ENCODE assay signal across 25 cellular contexts in genomic region chr1:219961684-219962083, GRCh38. TPM values are rescaled to one million over a fixed set of nuclear protein-coding genes. Genes with fewer than 3 reads are reported as not detected.
"Had no signal": no experiment of that assay in that cellular context is flagged by ENCODE, and none has a peak within 500 bp of the region (broad histone marks: within the 10 kb centered on the region; RNA-seq: fewer than 3 reads in every experiment).

No MANE protein-coding gene starts in this region.

- H3K27me3 Mint-ChIP-seq: naive thymus-derived CD4-positive, alpha-beta T cell; stimulated activated naive CD8-positive, alpha-beta T cell treated with anti-CD3 and anti-CD28 coated beads, Interleukin-15, Interleukin-2, amounts not matched to agents 100 ng/mL and 50 ng/mL, for 24 hours had no signal

- H3K9me3 Mint-ChIP-seq: naive thymus-derived CD4-positive, alpha-beta T cell; stimulated activated effector memory CD8-positive, alpha-beta T cell treated with anti-CD3 and anti-CD28 coated beads, Interleukin-12 subunit alpha, Interleukin-12 subunit beta, amount 100 ng/mL, for 72 hours; stimulated activated naive CD8-positive, alpha-beta T cell treated with anti-CD3 and anti-CD28 coated beads, Interleukin-15, Interleukin-2, amounts not matched to agents 100 ng/mL and 50 ng/mL, for 24 hours had no signal

- H3K36me3 Mint-ChIP-seq: naive thymus-derived CD4-positive, alpha-beta T cell had no signal

- H3K27ac Mint-ChIP-seq: naive thymus-derived CD4-positive, alpha-beta T cell; stimulated activated effector memory CD8-positive, alpha-beta T cell treated with anti-CD3 and anti-CD28 coated beads, Interleukin-12 subunit alpha, Interleukin-12 subunit beta, amount 100 ng/mL, for 72 hours; stimulated activated naive CD8-positive, alpha-beta T cell treated with anti-CD3 and anti-CD28 coated beads, Interleukin-15, Interleukin-2, amounts not matched to agents 100 ng/mL and 50 ng/mL, for 24 hours had no signal

- H3K27me3 ChIP-seq: dorsolateral prefrontal cortex, esophagus muscularis mucosa, gastrocnemius medialis, heart right ventricle, right lobe of liver, testis, tibial nerve, upper lobe of right lung, vagina had no signal

- ATAC-seq: gastrocnemius medialis; heart right ventricle; left lobe of liver; naive thymus-derived CD4-positive, alpha-beta T cell; psoas muscle; right lobe of liver; stimulated activated effector memory CD8-positive, alpha-beta T cell treated with anti-CD3 and anti-CD28 coated beads, Interleukin-12 subunit alpha, Interleukin-12 subunit beta, amount 100 ng/mL, for 72 hours; upper lobe of right lung had no signal

- H3K4me1 ChIP-seq: esophagus muscularis mucosa, gastrocnemius medialis, heart right ventricle, psoas muscle, testis, tibial nerve, upper lobe of right lung, vagina had no signal

- DNase-seq: dorsolateral prefrontal cortex; effector CD8-positive, alpha-beta T cell; gastrocnemius medialis; heart right ventricle; hypothalamus; kidney glomerular epithelial cell; mammary epithelial cell; naive thymus-derived CD4-positive, alpha-beta T cell; psoas muscle; retina; right lobe of liver; stimulated activated CD4-positive, alpha-beta T cell treated with anti-CD3 and anti-CD28 coated beads, Interleukin-4, amount 100 ng/mL, for 1 hour; stimulated activated CD8-positive, alpha-beta memory T cell treated with anti-CD3 and anti-CD28 coated beads, Interleukin-4, amount 100 ng/mL, for 48 hours; testis; upper lobe of right lung had no signal

- H3K36me3 ChIP-seq: esophagus muscularis mucosa, gastrocnemius medialis, heart right ventricle, neutrophil, right lobe of liver, tibial nerve, upper lobe of right lung, vagina had no signal

- H3K4me3 Mint-ChIP-seq: naive thymus-derived CD4-positive, alpha-beta T cell; stimulated activated effector memory CD8-positive, alpha-beta T cell treated with anti-CD3 and anti-CD28 coated beads, Interleukin-12 subunit alpha, Interleukin-12 subunit beta, amount 100 ng/mL, for 72 hours; stimulated activated naive CD8-positive, alpha-beta T cell treated with anti-CD3 and anti-CD28 coated beads, Interleukin-15, Interleukin-2, amounts not matched to agents 100 ng/mL and 50 ng/mL, for 24 hours had no signal

- H3K27ac ChIP-seq: dorsolateral prefrontal cortex, esophagus muscularis mucosa, gastrocnemius medialis, heart right ventricle, neutrophil, psoas muscle, right lobe of liver, testis, tibial nerve, upper lobe of right lung, vagina had no signal

- H3K4me1 Mint-ChIP-seq: naive thymus-derived CD4-positive, alpha-beta T cell; stimulated activated effector memory CD8-positive, alpha-beta T cell treated with anti-CD3 and anti-CD28 coated beads, Interleukin-12 subunit alpha, Interleukin-12 subunit beta, amount 100 ng/mL, for 72 hours had no signal

- H3K4me3 ChIP-seq: dorsolateral prefrontal cortex, esophagus muscularis mucosa, gastrocnemius medialis, heart right ventricle, psoas muscle, right lobe of liver, testis, tibial nerve, upper lobe of right lung, vagina had no signal

RNA-seq across cellular contexts. Expression of gene SLC30A10, which starts 33.3 kb away (rescaled TPM):
- total RNA-seq: esophagus muscularis mucosa; fibroblast of villous mesenchyme; gastrocnemius medialis; mammary epithelial cell; mononuclear cell; naive thymus-derived CD4-positive, alpha-beta T cell; psoas muscle; subcutaneous adipose tissue; upper lobe of right lung had no signal
- polyA plus RNA-seq: mammary epithelial cell; naive thymus-derived CD4-positive, alpha-beta T cell; psoas muscle had no signal
